ENCODE assay signal across 8 cellular contexts in genomic region chr7:65981965-65982792, GRCh38. TPM values are rescaled to one million over a fixed set of nuclear protein-coding genes. Genes with fewer than 3 reads are reported as not detected.
DNase-seq lines count a peak whose midpoint lies in the region; ATAC-seq and TF ChIP-seq lines count a peak whose summit lies in the region.

Gene GUSB, minus strand, starts transcription at chr7:65982213. Its CDS starts 30 bp downstream, at chr7:65982183.

- peak within 1 kb of the TSS; percentile 95 to 97 for H3K4me3 ChIP-seq in DND-41 (ENCODE audit: low read depth in 1 of 2, low read length in 2 of 2)
- peak within 1 kb of the TSS; percentile 84 for H3K4me3 ChIP-seq in GM23248
- peak within 1 kb of the TSS; percentile 73 to 96 (median 90) for H3K4me3 ChIP-seq in esophagus squamous epithelium

- H4K20me1 ChIP-seq in DND-41 (ENCODE audit: insufficient read depth, low read length) (peaks cover 25% of the 10 kb centered on the region), GM23248 (ENCODE audit: insufficient read depth) (no peaks in the 10 kb centered on the region)

- H3K9me3 ChIP-seq in DND-41 (ENCODE audit: insufficient read depth, low read length, severe bottlenecking) (no peaks in the 10 kb centered on the region), GM23248 (ENCODE audit: low read depth) (no peaks in the 10 kb centered on the region), esophagus squamous epithelium (no peaks in the 10 kb centered on the region)

- H3K9ac ChIP-seq in DND-41 (ENCODE audit: low read depth, low read length) (peak within 1 kb of the TSS; percentile 99), GM23248 (peak within 1 kb of the TSS; percentile 91)

- H3F3A ChIP-seq in GM23248 (ENCODE audit: insufficient read depth) = no peaks in the 10 kb centered on the region

- no peaks in the 10 kb centered on the region for H3K27me3 ChIP-seq in DND-41 (ENCODE audit: insufficient read depth, low read length, poor library complexity)
- H3K27me3 ChIP-seq in GM23248 (replicated peaks; ENCODE audit: insufficient read depth) = no peaks in the 10 kb centered on the region
- no peaks in the 10 kb centered on the region for H3K27me3 ChIP-seq in esophagus squamous epithelium

- H3K4me1 ChIP-seq in DND-41 (ENCODE audit: insufficient read depth, low read length) = peaks cover 31% of the 10 kb centered on the region
- peaks cover 4% of the 10 kb centered on the region for H3K4me1 ChIP-seq in GM23248 (ENCODE audit: insufficient read depth)
- peaks cover 13 to 28% (median 18%) of the 10 kb centered on the region in 3 donors for H3K4me1 ChIP-seq in esophagus squamous epithelium

- TF ChIP-seq POLR2A in esophagus squamous epithelium (IDR thresholded peaks at IDR 0.05) = peak in 3 of 4 donors; percentile 55 to 86 (median 84)

- no peaks in the 10 kb centered on the region for H3K9me2 ChIP-seq in GM23248 (ENCODE audit: insufficient read depth)

- peak within 1 kb of the TSS; percentile 78 for H3K27ac ChIP-seq in DND-41 (ENCODE audit: low read length)
- peak within 1 kb of the TSS; percentile 39 for H3K27ac ChIP-seq in GM23248
- H3K27ac ChIP-seq in esophagus squamous epithelium = peak within 1 kb of the TSS; percentile 83 to 95 (median 92)

- intact Hi-C loops in esophagus squamous epithelium (cut with DNase I) = no loop called here

- WGBS in GM23248 (ENCODE audit: low coverage in 1 of 2, low lambda C conversion rate in 2 of 2, missing lambda C conversion rate in 2 of 2), 2 experiments = 1 to 4% methylated on average over 47 to 54 of the region's 62 CpGs
- WGBS in esophagus squamous epithelium, 2 donors = 20 to 28% methylated on average over 3 to 8 of the region's 62 CpGs

- DNase-seq in DND-41 (peak; percentile 94), GM23248 (peak; percentile 95), Kasumi-1 (lab: John Stamatoyannopoulos, UW) (peak; percentile 76 to 83), RKO (ENCODE audit: low spot score) (peak; percentile 91), activated T-helper 1 cell treated with Interleukin-2 at 50 U/mL for 16 hours (ENCODE audit: low read depth) (peak; percentile 79), esophagus squamous epithelium (lab: John Stamatoyannopoulos, UW) (peak; percentile 57), myocyte (ENCODE audit: low read depth) (peak; percentile 94)
- peak; percentile 79 to 82 for DNase-seq in stimulated activated CD8-positive, alpha-beta memory T cell treated with anti-CD3 and anti-CD28 coated beads, Interleukin-7, amount 100 ng/mL, for 4 hours (ENCODE audit: low read depth in 2 of 2)

- peaks cover 27% of the 10 kb centered on the region for H3K36me3 ChIP-seq in DND-41 (ENCODE audit: insufficient read depth, low read length)
- no peaks in the 10 kb centered on the region for H3K36me3 ChIP-seq in GM23248 (ENCODE audit: low read depth)
- peaks cover 0 to 27% (median 0%) of the 10 kb centered on the region in 3 donors for H3K36me3 ChIP-seq in esophagus squamous epithelium

- peak within 1 kb of the TSS; percentile 99 for H2AFZ ChIP-seq in DND-41 (ENCODE audit: low read depth, low read length)
- H2AFZ ChIP-seq in GM23248 = peak within 1 kb of the TSS; percentile 100

- in situ Hi-C loops in GM23248 (cut with MboI) = no loop called here

- H3K4me2 ChIP-seq in DND-41 (ENCODE audit: insufficient read depth, low read length) = peak within 1 kb of the TSS; percentile 92
- peak within 1 kb of the TSS; percentile 84 for H3K4me2 ChIP-seq in GM23248 (ENCODE audit: unreplicated experiment)

- peak; percentile 1 for TF ChIP-seq CTCF in DND-41 (IDR thresholded peaks at IDR 0.05; ENCODE audit: borderline replicate concordance, extremely low read depth, low read length, poor library complexity, severe bottlenecking)
- TF ChIP-seq CTCF in esophagus squamous epithelium (IDR thresholded peaks at IDR 0.05) = no peak

- ATAC-seq in DND-41 (ENCODE audit: insufficient read depth, low read depth) = peak; percentile 90

- peaks cover 41% of the 10 kb centered on the region for H3K79me2 ChIP-seq in DND-41 (ENCODE audit: insufficient read depth, low read length)
- H3K79me2 ChIP-seq in GM23248 (ENCODE audit: insufficient read depth) = peaks cover 18% of the 10 kb centered on the region

RNA-seq across cellular contexts. Expression of gene GUSB, which starts in this region (rescaled TPM):
- total RNA-seq in GM23248 (2014; rRNA removed; shearing (Covaris generic)) = 11.6 and 22.9 TPM in 2 replicates
- 39.7 and 40.3 TPM in 2 replicates for polyA plus RNA-seq in GM23248 (2016; fragmentation: Nextera tagmentation; extraction: Ambion mirVana)
- total RNA-seq in esophagus squamous epithelium = 10 to 100 TPM; 13.6 to 30.1 (median 21.7) TPM
- 19.9 and 20.8 TPM in 2 replicates for total RNA-seq in myocyte
- 33.0 TPM for polyA plus RNA-seq in myocyte (2012)

Comparison
In these comparisons a context has a peak if more than half of its experiments do, and no peak if none do; other contexts are left out.
1. Peak in every context shown above with its lines: DNase-seq, ATAC-seq, H3K4me3 ChIP-seq and H3K27ac ChIP-seq.
2. H3K27ac ChIP-seq: peak in every context shown above with its lines; median percentile 92 in esophagus squamous epithelium; 78 in DND-41; 39 in GM23248.